10 cellular contexts compared by ENCODE assay signal in the genomic region with DNA sequence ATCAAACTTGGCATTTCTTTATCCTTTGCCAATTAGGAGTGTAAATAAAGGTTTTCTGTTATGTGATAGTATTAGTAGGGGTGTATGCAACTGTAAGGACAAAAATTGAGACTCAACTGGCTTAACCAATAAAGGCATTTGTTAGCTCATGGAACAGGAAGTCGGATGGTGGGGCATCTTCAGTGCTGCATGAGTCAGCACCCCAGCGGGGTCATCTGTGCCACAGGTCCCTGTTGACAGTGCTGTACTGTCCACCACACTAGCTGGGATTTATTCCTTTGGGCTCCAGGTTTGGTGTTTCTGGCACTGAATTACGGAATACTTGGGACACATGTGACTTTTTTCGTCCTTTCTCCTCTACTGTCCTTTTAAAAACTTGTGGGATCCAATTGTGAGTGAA.
DNase-seq lines count a peak whose midpoint lies in the region; ATAC-seq, FAIRE-seq and TF ChIP-seq lines count a peak whose summit lies in the region.
"Had no signal": no experiment of that assay in that cellular context is flagged by ENCODE, and none has a peak within 500 bp of the region (broad histone marks: within the 10 kb centered on the region; RNA-seq: fewer than 3 reads in every experiment).

No MANE protein-coding gene starts in this region.

- TF ChIP-seq CTCF in CD14-positive monocyte (IDR thresholded peaks at IDR 0.05) (no peak), adrenal gland (IDR thresholded peaks at IDR 0.05) (no peak), mesothelial cell of epicardium (IDR thresholded peaks at IDR 0.05; ENCODE audit: unreplicated experiment) (no peak), H9 (conservative IDR thresholded peaks at IDR 0.05) (no peak)

- H3K36me3 Mint-ChIP-seq in CD14-positive monocyte = peaks cover 73 to 91% of the 10 kb centered on the region in 2 donors
- peaks cover 36% of the 10 kb centered on the region for H3K36me3 Mint-ChIP-seq in mesothelial cell of epicardium
- peaks cover 23 to 84% (median 74%) of the 10 kb centered on the region in 3 experiments for H3K36me3 Mint-ChIP-seq in H9 (ENCODE audit: insufficient read depth in 1 of 3, low read depth in 3 of 3)

- no peak overlapping the region for H3K4me3 Mint-ChIP-seq in CD14-positive monocyte
- H3K4me3 Mint-ChIP-seq in mesothelial cell of epicardium = no peak overlapping the region
- no peak overlapping the region for H3K4me3 Mint-ChIP-seq in H9

- no peaks in the 10 kb centered on the region for H3K9me3 ChIP-seq in adrenal gland (replicated peaks in 1 of 3)
- H3K9me3 ChIP-seq in H9 (ENCODE audit: control insufficient read depth, low read depth, low read length) = no peaks in the 10 kb centered on the region
- H3K9me3 ChIP-seq: transverse colon had no signal

- H3K4me1 ChIP-seq in adrenal gland (replicated peaks in 1 of 2) (peaks cover 8 to 40% of the 10 kb centered on the region in 2 donors), H9 (ENCODE audit: insufficient read depth, low read length) (peaks cover 3% of the 10 kb centered on the region; the same call in 1 of the 2 replicates)

- no peak overlapping the region for H2BK5ac ChIP-seq in H9 (ENCODE audit: insufficient read length, low read length)

- no peak overlapping the region for H3K4me3 ChIP-seq in adrenal gland
- H3K4me3 ChIP-seq: transverse colon had no signal

- no peak overlapping the region for H2AK5ac ChIP-seq in H9 (ENCODE audit: insufficient read length, low read length)

- DNase-seq in CD14-positive monocyte (ENCODE audit: low spot score) (peak; percentile 63), HTR-8/SVneo (ENCODE audit: insufficient read length, low spot score) (peak; percentile 40), adrenal gland (peak in 6 of 7 donors; percentile 30 to 68 (median 49)), mesothelial cell of epicardium (ENCODE audit: low spot score in 2 of 2, unreplicated experiment in 2 of 2) (no peak), NCI-H510A treated with DMSO at 0.1 percent for 48 hours (lab: John Stamatoyannopoulos, UW) (no peak), H9 (no peak), SW480 (ENCODE audit: low spot score) (no peak)
- DNase-seq: DMS79 treated with DMSO at 0.1 percent for 48 hours, transverse colon had no signal

- H3T11ph ChIP-seq in H9 (ENCODE audit: low read length) = no peak overlapping the region

- H3K14ac ChIP-seq in H9 (ENCODE audit: insufficient read depth, low read length) = no peak overlapping the region

- no peak overlapping the region for H2BK120ac ChIP-seq in H9 (ENCODE audit: low read depth, low read length, poor library complexity, severe bottlenecking)

- H3K9ac ChIP-seq in H9 (ENCODE audit: extremely low read depth, insufficient read length, low read length) = no peak overlapping the region

- no peak overlapping the region for H2BK15ac ChIP-seq in H9 (ENCODE audit: low read depth, low read length)

- H3K23ac ChIP-seq in H9 (ENCODE audit: insufficient read length, low read depth, low read length) = no peak overlapping the region

- H3K23me2 ChIP-seq in H9 (ENCODE audit: insufficient read length, low read depth, low read length, poor library complexity, severe bottlenecking) = no peaks in the 10 kb centered on the region

- intact Hi-C loops in CD14-positive monocyte (cut with micrococcal nuclease) = no loop called here
- intact Hi-C loops in adrenal gland (cut with DNase I) = no loop called here

- H3K4me1 Mint-ChIP-seq in CD14-positive monocyte = peaks cover 58% of the 10 kb centered on the region
- peaks cover 55% of the 10 kb centered on the region for H3K4me1 Mint-ChIP-seq in mesothelial cell of epicardium
- peaks cover 25 to 42% of the 10 kb centered on the region in 2 experiments for H3K4me1 Mint-ChIP-seq in H9

- no peak overlapping the region for H2BK20ac ChIP-seq in H9 (ENCODE audit: low read depth, low read length, poor library complexity, severe bottlenecking)

- no peak for FAIRE-seq in HTR-8/SVneo (lab: Jason Lieb, UNC)

- H4K20me1 ChIP-seq in H9 (ENCODE audit: control insufficient read depth, insufficient read depth, insufficient read length) = peaks cover 2% of the 10 kb centered on the region

- H3K18ac ChIP-seq in H9 (ENCODE audit: insufficient read length, low read depth, low read length) = no peak overlapping the region

- peaks cover 0 to 2% (median 0%) of the 10 kb centered on the region in 3 donors for H3K27me3 Mint-ChIP-seq in CD14-positive monocyte (ENCODE audit: low read depth in 3 of 3)
- H3K27me3 Mint-ChIP-seq in mesothelial cell of epicardium (ENCODE audit: low read depth) = no peaks in the 10 kb centered on the region
- no peaks in the 10 kb centered on the region for H3K27me3 Mint-ChIP-seq in H9 (ENCODE audit: low read depth)

- no peak overlapping the region for H4K8ac ChIP-seq in H9 (replicated peaks; ENCODE audit: insufficient read length, low read depth, low read length)

- H3K4ac ChIP-seq in H9 (ENCODE audit: low read depth, low read length) = no peak overlapping the region

- H4K5ac ChIP-seq in H9 (ENCODE audit: insufficient read length, low read depth, low read length) = no peak overlapping the region

- H3K4me2 ChIP-seq in H9 (ENCODE audit: insufficient read depth, insufficient read length, low read length) = no peak overlapping the region

- 70 to 76% (median 71%) methylated on average over 4 of the region's 4 CpGs for whole genome bisulfite sequencing in adrenal gland, 4 donors
- no CpG with 5 or more reads among the region's 4 CpGs for WGBS in H9 (ENCODE audit: extremely low coverage, insufficient read length, low lambda C conversion rate)

- no peak overlapping the region for H2AFZ ChIP-seq in H9 (ENCODE audit: low read length)

- peaks cover 10% of the 10 kb centered on the region for H3K79me1 ChIP-seq in H9 (ENCODE audit: insufficient read depth, low read depth, low read length, poor library complexity, severe bottlenecking)

- TF ChIP-seq POLR2A in adrenal gland (IDR thresholded peaks at IDR 0.05) = no peak

- H3K27me3 ChIP-seq in adrenal gland (no peaks in the 10 kb centered on the region), H9 (ENCODE audit: insufficient read depth, low read length) (no peaks in the 10 kb centered on the region)
- H3K27me3 ChIP-seq: transverse colon had no signal

- H3K36me3 ChIP-seq in adrenal gland (replicated peaks in 1 of 2) = peaks cover 0 to 10% of the 10 kb centered on the region in 2 donors

- H3K27ac ChIP-seq in adrenal gland = peak overlapping the region in 1 of 5 donors; percentile 36
- no peak overlapping the region for H3K27ac ChIP-seq in H9 (ENCODE audit: insufficient read length, low read depth, low read length)
- H3K27ac ChIP-seq: transverse colon had no signal

- peaks cover 5% of the 10 kb centered on the region; the same call in 1 of the 2 replicates for H3K79me2 ChIP-seq in H9 (ENCODE audit: insufficient read depth, low read length)

- no peak overlapping the region for H3K56ac ChIP-seq in H9 (ENCODE audit: insufficient read length, low read depth, low read length)

- no peak overlapping the region for H4K91ac ChIP-seq in H9 (ENCODE audit: insufficient read length, low read depth, low read length)

- H2BK12ac ChIP-seq in H9 (ENCODE audit: insufficient read length, low read depth, low read length) = no peak overlapping the region

- ATAC-seq in GM19035 (IDR thresholded peaks at IDR 0.05; ENCODE audit: unreplicated experiment) = no peak

- peaks cover 0 to 3% (median 0%) of the 10 kb centered on the region in 7 donors for H3K9me3 Mint-ChIP-seq in CD14-positive monocyte
- H3K9me3 Mint-ChIP-seq in mesothelial cell of epicardium = no peaks in the 10 kb centered on the region
- no peaks in the 10 kb centered on the region; a peak in 1 of 5 replicates for H3K9me3 Mint-ChIP-seq in H9

- H3K27ac Mint-ChIP-seq in CD14-positive monocyte (peak overlapping the region in 5 of 7 donors; percentile 26 to 88 (median 41)), mesothelial cell of epicardium (peak overlapping the region; percentile 3), H9 (peak overlapping the region in 1 of 3 experiments; percentile 37; a peak in 2 of 7 replicates)

Comparison
In these comparisons a context has a peak if more than half of its experiments do, and no peak if none do; other contexts are left out.
1. DNase-seq: peak in CD14-positive monocyte (single experiment), HTR-8/SVneo (single experiment) and adrenal gland (6 of 7); none in mesothelial cell of epicardium (0 of 2), NCI-H510A treated with DMSO at 0.1 percent for 48 hours (single experiment), H9 (single experiment) and SW480 (single experiment).